8 cellular contexts compared by ENCODE assay signal in the genomic region with DNA sequence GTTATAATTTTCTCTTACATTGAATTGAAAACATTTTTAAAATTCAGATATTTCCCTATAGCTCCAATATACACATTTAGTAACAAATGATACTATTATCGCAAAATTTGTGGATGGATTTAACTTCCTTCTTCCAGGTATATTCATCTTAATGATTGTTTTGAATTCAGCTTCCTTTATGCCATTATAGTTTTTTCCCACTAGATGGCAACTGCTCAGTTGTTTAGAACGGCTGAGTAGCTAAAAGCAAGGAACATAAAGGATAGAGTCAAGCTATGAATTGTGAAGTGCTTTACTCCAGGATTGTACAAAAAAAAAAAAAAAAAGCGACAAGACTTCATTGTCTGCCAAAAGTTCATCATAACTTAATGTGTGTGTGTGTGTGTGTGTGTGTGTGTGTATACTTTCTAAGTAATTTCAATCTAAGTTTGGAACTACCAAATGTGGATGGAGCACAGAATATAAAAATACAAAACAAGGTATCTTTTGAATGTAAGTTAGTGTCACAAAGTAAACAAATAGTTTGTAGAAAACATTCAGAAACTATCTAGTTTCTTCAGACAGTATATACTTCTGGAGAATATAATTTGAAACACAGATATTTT.
A peak's percentile ranks its signal among the peaks of the same experiment; 100 is the strongest.
DNase-seq lines count a peak whose midpoint lies in the region; ATAC-seq and FAIRE-seq lines count a peak whose summit lies in the region.

No MANE protein-coding gene starts in this region.

- FAIRE-seq in A204.1 (lab: Jason Lieb, UNC) (peak; percentile 78), endometrium (lab: Jason Lieb, UNC) (peak; percentile 74)

- no peaks in the 10 kb centered on the region for H3K36me3 Mint-ChIP-seq in activated T-helper 1 cell treated with anti-CD3 and anti-CD28 coated beads, Interleukin-12 subunit alpha, Interleukin-12 subunit beta, Interleukin-2, Interleukin-4 antibody, amounts not matched to agents 30 ng/mL and 10 ng/mL and 1 ng/mL, durations not matched to agents 14 hours and 24 hours and 36 hours (ENCODE audit: low read depth)
- no peaks in the 10 kb centered on the region for H3K36me3 Mint-ChIP-seq in stimulated activated naive B cell treated with anti-CD40 and anti-IgM and Interleukin-4, amounts not matched to agents 10 μg/mL and 1 μg/mL and 100 μg/mL, for 72 hours

- no peak overlapping the region for H3K27ac Mint-ChIP-seq in activated T-helper 1 cell treated with anti-CD3 and anti-CD28 coated beads, Interleukin-12 subunit alpha, Interleukin-12 subunit beta, Interleukin-2, Interleukin-4 antibody, amounts not matched to agents 30 ng/mL and 10 ng/mL and 1 ng/mL, durations not matched to agents 14 hours and 24 hours and 36 hours
- no peak overlapping the region for H3K27ac Mint-ChIP-seq in stimulated activated naive B cell treated with anti-CD40 and anti-IgM and Interleukin-4, amounts not matched to agents 10 μg/mL and 1 μg/mL and 100 μg/mL, for 72 hours

- H3K4me3 Mint-ChIP-seq in activated T-helper 1 cell treated with anti-CD3 and anti-CD28 coated beads, Interleukin-12 subunit alpha, Interleukin-12 subunit beta, Interleukin-2, Interleukin-4 antibody, amounts not matched to agents 30 ng/mL and 10 ng/mL and 1 ng/mL, durations not matched to agents 14 hours and 24 hours and 36 hours = no peak overlapping the region
- no peak overlapping the region for H3K4me3 Mint-ChIP-seq in stimulated activated naive B cell treated with anti-CD40 and anti-IgM and Interleukin-4, amounts not matched to agents 10 μg/mL and 1 μg/mL and 100 μg/mL, for 72 hours

- intact Hi-C loops in activated T-helper 1 cell treated with anti-CD3 and anti-CD28 coated beads, Interleukin-12 subunit alpha, Interleukin-12 subunit beta, Interleukin-2, Interleukin-4 antibody, amounts not matched to agents 30 ng/mL and 10 ng/mL and 1 ng/mL, durations not matched to agents 14 hours and 24 hours and 36 hours (cut with micrococcal nuclease) = no loop called here

- peaks cover 4% of the 10 kb centered on the region for H3K9me3 Mint-ChIP-seq in activated T-helper 1 cell treated with anti-CD3 and anti-CD28 coated beads, Interleukin-12 subunit alpha, Interleukin-12 subunit beta, Interleukin-2, Interleukin-4 antibody, amounts not matched to agents 30 ng/mL and 10 ng/mL and 1 ng/mL, durations not matched to agents 14 hours and 24 hours and 36 hours
- H3K9me3 Mint-ChIP-seq in stimulated activated naive B cell treated with anti-CD40 and anti-IgM and Interleukin-4, amounts not matched to agents 10 μg/mL and 1 μg/mL and 100 μg/mL, for 72 hours = peaks cover 0 to 4% of the 10 kb centered on the region in 2 donors

- ATAC-seq in GM18517 (IDR thresholded peaks at IDR 0.05; ENCODE audit: unreplicated experiment) = peak; percentile 49
- ATAC-seq in stimulated activated naive B cell treated with anti-CD40 and anti-IgM and Interleukin-4, amounts not matched to agents 10 μg/mL and 1 μg/mL and 100 μg/mL, for 72 hours (replicated peaks) = no peak

- H3K4me1 Mint-ChIP-seq in activated T-helper 1 cell treated with anti-CD3 and anti-CD28 coated beads, Interleukin-12 subunit alpha, Interleukin-12 subunit beta, Interleukin-2, Interleukin-4 antibody, amounts not matched to agents 30 ng/mL and 10 ng/mL and 1 ng/mL, durations not matched to agents 14 hours and 24 hours and 36 hours (ENCODE audit: low read depth) = no peaks in the 10 kb centered on the region
- no peaks in the 10 kb centered on the region for H3K4me1 Mint-ChIP-seq in stimulated activated naive B cell treated with anti-CD40 and anti-IgM and Interleukin-4, amounts not matched to agents 10 μg/mL and 1 μg/mL and 100 μg/mL, for 72 hours

- peak; percentile 47 for DNase-seq in NCI-H526 treated with DMSO at 0.1 percent for 48 hours (lab: John Stamatoyannopoulos, UW)
- peak; percentile 46 for DNase-seq in pons (ENCODE audit: low spot score)
- DNase-seq in stimulated activated CD8-positive, alpha-beta memory T cell treated with anti-CD3 and anti-CD28 coated beads, Interleukin-4, amount 100 ng/mL, for 48 hours = no peak
- no peak for DNase-seq in activated T-helper 1 cell treated with anti-CD3 and anti-CD28 coated beads, Interleukin-12 subunit alpha, Interleukin-12 subunit beta, Interleukin-2, Interleukin-4 antibody, amounts not matched to agents 30 ng/mL and 10 ng/mL and 1 ng/mL, durations not matched to agents 14 hours and 24 hours and 36 hours (ENCODE audit: low spot score)
- no peak for DNase-seq in stimulated activated naive B cell treated with anti-CD40 and anti-IgM and Interleukin-4, amounts not matched to agents 10 μg/mL and 1 μg/mL and 100 μg/mL, for 72 hours

- H3K27me3 Mint-ChIP-seq in activated T-helper 1 cell treated with anti-CD3 and anti-CD28 coated beads, Interleukin-12 subunit alpha, Interleukin-12 subunit beta, Interleukin-2, Interleukin-4 antibody, amounts not matched to agents 30 ng/mL and 10 ng/mL and 1 ng/mL, durations not matched to agents 14 hours and 24 hours and 36 hours (ENCODE audit: insufficient read depth) = no peaks in the 10 kb centered on the region
- peaks cover 0 to 6% of the 10 kb centered on the region in 2 donors for H3K27me3 Mint-ChIP-seq in stimulated activated naive B cell treated with anti-CD40 and anti-IgM and Interleukin-4, amounts not matched to agents 10 μg/mL and 1 μg/mL and 100 μg/mL, for 72 hours

Comparison
In these comparisons a context has a peak if more than half of its experiments do, and no peak if none do; other contexts are left out.
1. DNase-seq: peak in NCI-H526 treated with DMSO at 0.1 percent for 48 hours (single experiment) and pons (single experiment); none in stimulated activated CD8-positive, alpha-beta memory T cell treated with anti-CD3 and anti-CD28 coated beads, Interleukin-4, amount 100 ng/mL, for 48 hours (single experiment), activated T-helper 1 cell treated with anti-CD3 and anti-CD28 coated beads, Interleukin-12 subunit alpha, Interleukin-12 subunit beta, Interleukin-2, Interleukin-4 antibody, amounts not matched to agents 30 ng/mL and 10 ng/mL and 1 ng/mL, durations not matched to agents 14 hours and 24 hours and 36 hours (single experiment) and stimulated activated naive B cell treated with anti-CD40 and anti-IgM and Interleukin-4, amounts not matched to agents 10 μg/mL and 1 μg/mL and 100 μg/mL, for 72 hours (single experiment).